In genomic region chr19:48961673-48962028, GRCh38 we compare ENCODE assay signal across 9 cellular contexts. TPM values are rescaled to one million over a fixed set of nuclear protein-coding genes. Genes with fewer than 3 reads are reported as not detected.
DNase-seq lines count a peak whose midpoint lies in the region; ATAC-seq and TF ChIP-seq lines count a peak whose summit lies in the region.
"Had no signal": no experiment of that assay in that cellular context is flagged by ENCODE, and none has a peak within 500 bp of the region (broad histone marks: within the 10 kb centered on the region; RNA-seq: fewer than 3 reads in every experiment).

No MANE protein-coding gene starts in this region.

- peak overlapping the region; percentile 92 to 99 (median 95) for H3K27ac Mint-ChIP-seq in CD14-positive monocyte
- peak overlapping the region; percentile 95 to 99 for H3K27ac Mint-ChIP-seq in effector memory CD8-positive, alpha-beta T cell

- no peaks in the 10 kb centered on the region for H3K9me2 ChIP-seq in OCI-LY1 (ENCODE audit: low read depth, low read length)

- peak overlapping the region; percentile 74 to 99 for H3K4me3 Mint-ChIP-seq in CD14-positive monocyte
- H3K4me3 Mint-ChIP-seq in effector memory CD8-positive, alpha-beta T cell: peak overlapping the region; percentile 97 to 98

- H4K20me1 ChIP-seq in OCI-LY1 (ENCODE audit: insufficient read depth, low read length): no peaks in the 10 kb centered on the region

- H3K4me3 ChIP-seq in OCI-LY1 (ENCODE audit: low read depth, low read length, poor library complexity, severe bottlenecking) (no peak overlapping the region), parathyroid adenoma (ENCODE audit: low read depth, low read length) (no peak overlapping the region)

- H3K36me3 Mint-ChIP-seq in CD14-positive monocyte: peaks cover 30 to 40% of the 10 kb centered on the region in 2 donors
- H3K36me3 Mint-ChIP-seq in effector memory CD8-positive, alpha-beta T cell (ENCODE audit: insufficient read depth): peaks cover 43% of the 10 kb centered on the region

- peak overlapping the region; percentile 87 for H3K27ac ChIP-seq in OCI-LY1 (ENCODE audit: low read depth, low read length, poor library complexity, severe bottlenecking)
- peak overlapping the region; percentile 67 for H3K27ac ChIP-seq in parathyroid adenoma

- H3K79me2 ChIP-seq in OCI-LY1 (ENCODE audit: insufficient read depth, low read length) (0 out of 2 replicates have a peak, but pooled peaks cover 4% of the 10 kb centered on the region), parathyroid adenoma (peaks cover 5% of the 10 kb centered on the region)

- peaks cover 0 to 10% (median 0%) of the 10 kb centered on the region in 7 donors for H3K9me3 Mint-ChIP-seq in CD14-positive monocyte
- no peaks in the 10 kb centered on the region for H3K9me3 Mint-ChIP-seq in effector memory CD8-positive, alpha-beta T cell

- DNase-seq in CD14-positive monocyte (ENCODE audit: low spot score) (no peak), NCI-H187 (lab: John Stamatoyannopoulos, UW) (no peak), NCI-H446 treated with DMSO at 0.1 percent for 48 hours (lab: John Stamatoyannopoulos, UW) (no peak), NCI-H524 treated with DMSO at 0.1 percent for 48 hours (lab: John Stamatoyannopoulos, UW) (no peak)
- DNase-seq in effector memory CD8-positive, alpha-beta T cell: no peak
- DNase-seq: NCI-H1436 treated with DMSO at 0.1 percent for 48 hours had no signal

- TF ChIP-seq CTCF in CD14-positive monocyte (IDR thresholded peaks at IDR 0.05) (no peak), OCI-LY1 (IDR thresholded peaks at IDR 0.05; ENCODE audit: low read length) (no peak), parathyroid adenoma (IDR thresholded peaks at IDR 0.05) (no peak)

- H3K4me2 ChIP-seq in OCI-LY1 (ENCODE audit: low read length) (peak overlapping the region; percentile 94; the same call in 1 of the 2 replicates), parathyroid adenoma (ENCODE audit: low read length) (no peak overlapping the region)

- ATAC-seq in effector memory CD8-positive, alpha-beta T cell (replicated peaks): no peak
- ATAC-seq in GM21423 (IDR thresholded peaks at IDR 0.05; ENCODE audit: unreplicated experiment): no peak

- no peaks in the 10 kb centered on the region for H3K9me3 ChIP-seq in OCI-LY1 (ENCODE audit: low read length)
- H3K9me3 ChIP-seq in parathyroid adenoma (ENCODE audit: control insufficient read depth, low read length): no peaks in the 10 kb centered on the region

- intact Hi-C loops in CD14-positive monocyte (cut with micrococcal nuclease): loop anchor here in 1 of 2 donors (10.0 kb wide), 1 partner anchor 327 kb away; the partner anchor contains the start of gene DBP

- H3F3A ChIP-seq in OCI-LY1 (ENCODE audit: insufficient read depth, low read length): peaks cover 1% of the 10 kb centered on the region; the same call in 1 of the 2 replicates

- peaks cover 64% of the 10 kb centered on the region for H3K4me1 Mint-ChIP-seq in CD14-positive monocyte
- peaks cover 49 to 56% of the 10 kb centered on the region in 2 donors for H3K4me1 Mint-ChIP-seq in effector memory CD8-positive, alpha-beta T cell (ENCODE audit: low read depth in 2 of 2)

- H3K36me3 ChIP-seq in OCI-LY1 (ENCODE audit: insufficient read depth, low read length): peaks cover 22% of the 10 kb centered on the region
- H3K36me3 ChIP-seq in parathyroid adenoma (ENCODE audit: control insufficient read depth, insufficient read depth, low read length): no peaks in the 10 kb centered on the region

- H3K4me1 ChIP-seq in OCI-LY1 (ENCODE audit: insufficient read depth, low read length, severe bottlenecking) (peaks cover 38% of the 10 kb centered on the region), parathyroid adenoma (peaks cover 23% of the 10 kb centered on the region)

- H3K27me3 ChIP-seq in OCI-LY1 (ENCODE audit: insufficient read depth, low read length): no peaks in the 10 kb centered on the region
- H3K27me3 ChIP-seq in parathyroid adenoma (ENCODE audit: control insufficient read depth, insufficient read depth, low read length): no peaks in the 10 kb centered on the region

- H3K9ac ChIP-seq in OCI-LY1 (ENCODE audit: low read length) (peak overlapping the region; percentile 13; the same call in 1 of the 2 replicates), parathyroid adenoma (no peak overlapping the region)

- peaks cover 0 to 12% (median 0%) of the 10 kb centered on the region in 3 donors for H3K27me3 Mint-ChIP-seq in CD14-positive monocyte (ENCODE audit: low read depth in 3 of 3)
- no peaks in the 10 kb centered on the region for H3K27me3 Mint-ChIP-seq in effector memory CD8-positive, alpha-beta T cell

- H2AFZ ChIP-seq in OCI-LY1 (ENCODE audit: low read length): no peak overlapping the region
- no peak overlapping the region for H2AFZ ChIP-seq in parathyroid adenoma

RNA-seq across cellular contexts. Expression of gene FTL, which starts 3.5 kb away (rescaled TPM):
- over 10,000 TPM; 23,650 to 26,681 TPM for polyA plus RNA-seq in CD14-positive monocyte

RNA-seq across cellular contexts. Expression of gene BAX, which starts 7.0 kb away (rescaled TPM):
- 10 to 100 TPM; 69.2 to 80.5 TPM for polyA plus RNA-seq in CD14-positive monocyte

RNA-seq across cellular contexts. Expression of gene DHDH, which starts 28.2 kb away (rescaled TPM):
- polyA plus RNA-seq in CD14-positive monocyte: under 1 TPM in 1 of 2 donors, not detected in 1; 0.38 TPM

RNA-seq across cellular contexts. Expression of gene GYS1, which starts 31.5 kb away (rescaled TPM):
- 10 to 100 TPM; 13.3 to 21.3 TPM for polyA plus RNA-seq in CD14-positive monocyte

RNA-seq across cellular contexts. Expression of gene RUVBL2, which starts 32.0 kb away (rescaled TPM):
- polyA plus RNA-seq in CD14-positive monocyte: 10 to 100 TPM; 40.1 to 41.9 TPM
